In the genomic region with DNA sequence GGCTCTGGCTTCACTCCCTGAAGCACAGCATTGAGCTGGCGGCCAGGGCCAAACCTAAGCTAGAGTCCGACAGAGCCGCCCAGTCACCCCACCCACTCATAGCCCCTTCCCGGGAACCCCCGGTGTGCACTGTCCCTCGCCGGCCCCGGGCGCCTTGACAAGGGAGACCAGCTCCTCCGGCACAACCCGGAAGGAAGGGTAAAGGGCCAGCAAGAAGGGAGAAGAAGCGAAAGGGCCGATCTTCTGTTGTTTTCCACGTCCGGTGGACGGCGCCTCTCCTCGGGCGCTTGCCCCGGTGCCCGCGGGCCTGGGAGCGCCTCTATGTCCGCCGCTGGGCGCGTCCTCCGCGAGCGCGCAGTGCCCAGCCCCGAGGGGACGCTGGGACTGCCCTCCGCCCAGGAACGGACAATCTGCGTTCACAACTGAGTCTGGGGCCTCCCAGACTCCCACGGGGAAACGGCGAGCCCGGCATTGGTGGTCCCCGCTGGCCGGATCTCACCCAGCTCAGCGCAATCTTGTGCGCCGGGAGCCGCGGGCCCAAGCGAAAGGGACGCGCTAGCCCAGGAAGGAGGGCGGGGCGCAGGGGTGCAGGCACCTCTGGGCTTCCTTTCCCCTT, we compare ENCODE assay signal across 13 cellular contexts.
DNase-seq lines count a peak whose midpoint lies in the region; ATAC-seq, FAIRE-seq and TF ChIP-seq lines count a peak whose summit lies in the region.
"Had no signal": no experiment of that assay in that cellular context is flagged by ENCODE, and none has a peak within 500 bp of the region (broad histone marks: within the 10 kb centered on the region; RNA-seq: fewer than 3 reads in every experiment).

No MANE protein-coding gene starts in this region.

- no peaks in the 10 kb centered on the region for H3K36me3 ChIP-seq in esophagus squamous epithelium

- 7% methylated on average over 3 of the region's 52 CpGs for WGBS in A549 (ENCODE audit: missing lambda C conversion rate)
- WGBS in esophagus squamous epithelium, 2 donors = 15 to 20% methylated on average over 13 to 14 of the region's 52 CpGs

- POLR2A ChIA-PET in A549 (lab: Yijun Ruan, JAX) = no interaction called here
- POLR2A ChIA-PET in RWPE1 (lab: Yijun Ruan, JAX; ENCODE audit: low non-redundant PET) = no interaction called here

- intact Hi-C loops in esophagus squamous epithelium (cut with DNase I) = no loop called here

- peak overlapping the region; percentile 65 for H3K4me3 Mint-ChIP-seq in nephron progenitor cell

- H3K27ac ChIP-seq in A549 = peak overlapping the region in 1 of 2 experiments; percentile 68; a peak in 2 of 6 replicates
- no peak overlapping the region for H3K27ac ChIP-seq in esophagus squamous epithelium
- no peak overlapping the region for H3K27ac ChIP-seq in RWPE1
- H3K27ac ChIP-seq: KMS-11 had no signal

- no peak for DNase-seq in A549 (ENCODE audit: low read depth in 1 of 2, low spot score in 1 of 2)
- DNase-seq in NCI-H748 treated with DMSO at 0.1 percent for 48 hours (lab: John Stamatoyannopoulos, UW) = peak; percentile 24
- no peak for DNase-seq in esophagus squamous epithelium (lab: John Stamatoyannopoulos, UW)
- no peak for DNase-seq in nephron progenitor cell
- DNase-seq in SKM-1 treated with dmso at 0.1 percent for 144 hours (lab: John Stamatoyannopoulos, UW; ENCODE audit: unreplicated experiment) = no peak
- no peak for DNase-seq in RWPE1 (ENCODE audit: low spot score)
- DNase-seq: activated CD8-positive, alpha-beta memory T cell treated with anti-CD3 and anti-CD28 coated beads, Interleukin-2, amount 50 U/mL, for 48 hours; NCI-H446; stimulated activated CD8-positive, alpha-beta memory T cell treated with anti-CD3 and anti-CD28 coated beads, Interleukin-4, amount 100 ng/mL, for 48 hours had no signal

- CTCF ChIA-PET in A549 (lab: Yijun Ruan, JAX) = interaction anchor here (1.3 kb wide), 1 partner anchor 98 kb away, joined by 3 read pairs; no protein-coding TSS in a partner anchor
- CTCF ChIA-PET in RWPE1 (lab: Yijun Ruan, JAX) = no interaction called here

- FAIRE-seq in A549 (lab: Jason Lieb, UNC) = no peak

- no peak for TF ChIP-seq EP300 in A549 (IDR thresholded peaks at IDR 0.05)

- peak overlapping the region; percentile 67 for H3K4me2 ChIP-seq in A549
- H3K4me2 ChIP-seq: KMS-11 had no signal

- H3K4me1 ChIP-seq in A549 (no peaks in the 10 kb centered on the region), esophagus squamous epithelium (peaks cover 0 to 9% (median 0%) of the 10 kb centered on the region in 3 donors)

- no peak overlapping the region for H3K27ac Mint-ChIP-seq in nephron progenitor cell

- peaks cover 8% of the 10 kb centered on the region for H3K27me3 Mint-ChIP-seq in nephron progenitor cell (ENCODE audit: low read depth, poor library complexity)

- H3K4me3 ChIP-seq in A549 (peak overlapping the region; percentile 49), esophagus squamous epithelium (peak overlapping the region in 3 of 4 donors; percentile 21 to 62 (median 40))

- H3K27me3 ChIP-seq in esophagus squamous epithelium = peaks cover 0 to 98% (median 1%) of the 10 kb centered on the region in 4 donors

- TF ChIP-seq CTCF in A549 (IDR thresholded peaks at IDR 0.05) (no peak), esophagus squamous epithelium (IDR thresholded peaks at IDR 0.05) (no peak), nephron progenitor cell (IDR thresholded peaks at IDR 0.05) (no peak), RWPE1 (conservative IDR thresholded peaks at IDR 0.05; ENCODE audit: low read depth) (no peak)

- H3K9me3 ChIP-seq in A549 = no peaks in the 10 kb centered on the region
- H3K9me3 ChIP-seq in esophagus squamous epithelium = no peaks in the 10 kb centered on the region

- H3K36me3 Mint-ChIP-seq in nephron progenitor cell (ENCODE audit: low read depth) = peaks cover 17% of the 10 kb centered on the region

- H3K9me3 Mint-ChIP-seq in nephron progenitor cell = peaks cover 31% of the 10 kb centered on the region

- ATAC-seq in A549 (peak; percentile 77 to 82), HG02763 (IDR thresholded peaks at IDR 0.05; ENCODE audit: unreplicated experiment) (no peak), esophagus mucosa (no peak)
- ATAC-seq: SK-N-SH treated with all-trans-retinoic acid at 6 μM for 48 hours had no signal

- TF ChIP-seq POLR2A in A549 (IDR thresholded peaks at IDR 0.05; ENCODE audit: low read length) (no peak), esophagus squamous epithelium (IDR thresholded peaks at IDR 0.05) (no peak)

- H3K4me1 Mint-ChIP-seq in nephron progenitor cell = peaks cover 16% of the 10 kb centered on the region

- TF ChIP-seq RAD21 in A549 (conservative IDR thresholded peaks at IDR 0.05 in 1 of 2, IDR thresholded peaks at IDR 0.05 in 1 of 2) = no peak

TF ChIP-seq in A549, 52 proteins besides CTCF, POLR2A, EP300 and RAD21:
- TF ChIP-seq HOXB13 (CRISPR knock-in tag; IDR thresholded peaks at IDR 0.05; ENCODE audit: low read depth) = no peak
- TF ChIP-seq SREBF2 (IDR thresholded peaks at IDR 0.05) = no peak
- no peak for TF ChIP-seq EHF (CRISPR knock-in tag; IDR thresholded peaks at IDR 0.05)
- no peak for TF ChIP-seq HES2 (IDR thresholded peaks at IDR 0.05)
- TF ChIP-seq CEBPB (IDR thresholded peaks at IDR 0.05) = no peak
- no peak for TF ChIP-seq MAFK (IDR thresholded peaks at IDR 0.05; ENCODE audit: partially characterized antibody)
- TF ChIP-seq REST (IDR thresholded peaks at IDR 0.05) = no peak
- no peak for TF ChIP-seq ELK1 (IDR thresholded peaks at IDR 0.05; ENCODE audit: low read depth, low read length)
- TF ChIP-seq MYC (IDR thresholded peaks at IDR 0.05; ENCODE audit: borderline replicate concordance, low read length) = no peak
- TF ChIP-seq ZNF302 (CRISPR knock-in tag; IDR thresholded peaks at IDR 0.05) = no peak
- TF ChIP-seq POLR2AphosphoS2 (conservative IDR thresholded peaks at IDR 0.05; ENCODE audit: low read length) = no peak
- TF ChIP-seq JUNB (IDR thresholded peaks at IDR 0.05) = no peak
- no peak for TF ChIP-seq ZSCAN20 (CRISPR knock-in tag; IDR thresholded peaks at IDR 0.05)
- no peak for TF ChIP-seq SMC3 (IDR thresholded peaks at IDR 0.05)
- no peak for TF ChIP-seq GATA3 (IDR thresholded peaks at IDR 0.05; ENCODE audit: borderline replicate concordance)
TF ChIP-seq in A549: peak in this region for 0.

Comparison
In these comparisons a context has a peak if more than half of its experiments do, and no peak if none do; other contexts are left out.
1. ATAC-seq: peak in A549 (2 of 2); none in HG02763 (single experiment) and esophagus mucosa (single experiment).